8 cellular contexts compared by ENCODE assay signal in genomic region chr17:3635474-3636153, GRCh38. TPM values are rescaled to one million over a fixed set of nuclear protein-coding genes. Genes with fewer than 3 reads are reported as not detected.
A peak's percentile ranks its signal among the peaks of the same experiment; 100 is the strongest.
DNase-seq lines count a peak whose midpoint lies in the region; FAIRE-seq and TF ChIP-seq lines count a peak whose summit lies in the region.

No MANE protein-coding gene starts in this region.

- no peaks in the 10 kb centered on the region for H3K27me3 Mint-ChIP-seq in activated CD4-positive, alpha-beta T cell treated with anti-CD3 and anti-CD28 coated beads, Interleukin-2, amount 10 ng/mL, durations not matched to agents 7 days and 5 days

- H3K27ac ChIP-seq in SK-N-SH (ENCODE audit: low read depth in 2 of 2, low read length in 1 of 2) (peak overlapping the region; percentile 44 to 97; a peak in 2 of 4 replicates), parathyroid adenoma (peak overlapping the region; percentile 88)

- no peak for TF ChIP-seq CTCF in SK-N-SH (IDR thresholded peaks at IDR 0.05)
- no peak for TF ChIP-seq CTCF in fibroblast of pulmonary artery (IDR thresholded peaks at IDR 0.05; ENCODE audit: low read length, missing control alignments)
- no peak for TF ChIP-seq CTCF in parathyroid adenoma (IDR thresholded peaks at IDR 0.05)
- TF ChIP-seq CTCF in D721Med (IDR thresholded peaks at IDR 0.05; ENCODE audit: insufficient read depth, missing control alignments), result no peak

- H3K4me3 ChIP-seq in SK-N-SH (ENCODE audit: low read depth in 2 of 2, low read length in 1 of 2) (peak overlapping the region; percentile 83 to 94), fibroblast of pulmonary artery (replicated peaks; ENCODE audit: low read depth, low read length) (peak overlapping the region; percentile 85), parathyroid adenoma (ENCODE audit: low read depth, low read length) (peak overlapping the region; percentile 90)

- no peaks in the 10 kb centered on the region for H3F3A ChIP-seq in SK-N-SH (replicated peaks; ENCODE audit: insufficient read depth)

- no peaks in the 10 kb centered on the region for H3K9me2 ChIP-seq in SK-N-SH

- no peaks in the 10 kb centered on the region for H3K9me3 Mint-ChIP-seq in activated CD4-positive, alpha-beta T cell treated with anti-CD3 and anti-CD28 coated beads, Interleukin-2, amount 10 ng/mL, durations not matched to agents 7 days and 5 days

- 52% methylated on average over 16 of the region's 38 CpGs for WGBS in SK-N-SH (ENCODE audit: low lambda C conversion rate)

- peak overlapping the region; percentile 95 for H3K4me2 ChIP-seq in SK-N-SH
- H3K4me2 ChIP-seq in parathyroid adenoma (ENCODE audit: low read length), result peak overlapping the region; percentile 93

- POLR2A ChIA-PET in activated CD4-positive, alpha-beta T cell treated with anti-CD3 and anti-CD28 coated beads, Interleukin-2, amount 10 ng/mL, durations not matched to agents 7 days and 5 days (lab: Charles Lee), result interaction anchor here (0.5 kb wide), 1 partner anchor 77 kb away, joined by 3 read pairs; no protein-coding TSS in a partner anchor
- POLR2A ChIA-PET in SK-N-SH (lab: Yijun Ruan, JAX), result interaction anchor here (0.7 to 1.3 kb wide), 5 partner anchors 8 to 507 kb away, joined by 3 to 10 read pairs (median 4); partner anchors contain the start of genes CYB5D2, TAX1BP3 and ZZEF1

- peaks cover 0 to 4% of the 10 kb centered on the region in 2 experiments; a peak in 1 of 4 replicates for H3K4me1 ChIP-seq in SK-N-SH (ENCODE audit: control insufficient read depth in 1 of 2, insufficient read depth in 2 of 2, low read depth in 1 of 2, low read length in 1 of 2)
- H3K4me1 ChIP-seq in parathyroid adenoma, result peaks cover 5% of the 10 kb centered on the region

- H4K20me1 ChIP-seq in SK-N-SH (ENCODE audit: insufficient read depth), result no peaks in the 10 kb centered on the region

- peak; percentile 20 for DNase-seq in activated CD4-positive, alpha-beta T cell treated with anti-CD3 and anti-CD28 coated beads, Interleukin-2, amount 10 ng/mL, durations not matched to agents 7 days and 5 days
- no peak for DNase-seq in activated CD4-positive, alpha-beta T cell treated with anti-CD3 and anti-CD28 coated beads for 48 hours
- peak; percentile 41 for DNase-seq in SK-N-SH
- no peak for DNase-seq in fibroblast of pulmonary artery (ENCODE audit: low read depth)
- DNase-seq in D721Med (ENCODE audit: insufficient read length, low spot score), result no peak
- no peak for DNase-seq in SKM-1 (lab: John Stamatoyannopoulos, UW; ENCODE audit: unreplicated experiment)
- no peak for DNase-seq in germinal center (ENCODE audit: low spot score)

- CTCF ChIA-PET in activated CD4-positive, alpha-beta T cell treated with anti-CD3 and anti-CD28 coated beads, Interleukin-2, amount 10 ng/mL, durations not matched to agents 7 days and 5 days (lab: Charles Lee), result interaction anchor here (0.7 to 1.4 kb wide), 7 partner anchors 11 to 211 kb away, joined by 3 to 9 read pairs (median 4); no protein-coding TSS in a partner anchor
- CTCF ChIA-PET in SK-N-SH (lab: Yijun Ruan, JAX), result interaction anchor here (1.0 to 1.6 kb wide), 5 partner anchors 9 to 42 kb away, joined by 3 to 5 read pairs (median 3); no protein-coding TSS in a partner anchor

- H3K36me3 Mint-ChIP-seq in activated CD4-positive, alpha-beta T cell treated with anti-CD3 and anti-CD28 coated beads, Interleukin-2, amount 10 ng/mL, durations not matched to agents 7 days and 5 days (ENCODE audit: low read depth), result peaks cover 7% of the 10 kb centered on the region

- no peak for TF ChIP-seq EP300 in SK-N-SH (IDR thresholded peaks at IDR 0.05; ENCODE audit: borderline replicate concordance in 1 of 2, low read depth in 1 of 2, low read length in 1 of 2)

- peak overlapping the region; percentile 94 for H3K9ac ChIP-seq in SK-N-SH
- H3K9ac ChIP-seq in parathyroid adenoma, result peak overlapping the region; percentile 50

- peaks cover 42% of the 10 kb centered on the region for H3K79me2 ChIP-seq in SK-N-SH (ENCODE audit: insufficient read depth)
- H3K79me2 ChIP-seq in parathyroid adenoma, result peaks cover 16% of the 10 kb centered on the region

- H3K36me3 ChIP-seq in SK-N-SH (replicated peaks in 1 of 2; ENCODE audit: control insufficient read depth in 1 of 2, insufficient read depth in 2 of 2, low read length in 1 of 2) (no peaks in the 10 kb centered on the region), parathyroid adenoma (ENCODE audit: control insufficient read depth, insufficient read depth, low read length) (no peaks in the 10 kb centered on the region)

- peak overlapping the region; percentile 89 for H3K4me3 Mint-ChIP-seq in activated CD4-positive, alpha-beta T cell treated with anti-CD3 and anti-CD28 coated beads, Interleukin-2, amount 10 ng/mL, durations not matched to agents 7 days and 5 days

- H3K9me3 ChIP-seq in SK-N-SH (no peaks in the 10 kb centered on the region), parathyroid adenoma (ENCODE audit: control insufficient read depth, low read length) (no peaks in the 10 kb centered on the region)

- H3K27ac Mint-ChIP-seq in activated CD4-positive, alpha-beta T cell treated with anti-CD3 and anti-CD28 coated beads, Interleukin-2, amount 10 ng/mL, durations not matched to agents 7 days and 5 days, result peak overlapping the region; percentile 79

- no peaks in the 10 kb centered on the region for H3K27me3 ChIP-seq in SK-N-SH (ENCODE audit: insufficient read depth)
- no peaks in the 10 kb centered on the region for H3K27me3 ChIP-seq in parathyroid adenoma (ENCODE audit: control insufficient read depth, insufficient read depth, low read length)

- H3K4me1 Mint-ChIP-seq in activated CD4-positive, alpha-beta T cell treated with anti-CD3 and anti-CD28 coated beads, Interleukin-2, amount 10 ng/mL, durations not matched to agents 7 days and 5 days, result peaks cover 47% of the 10 kb centered on the region

- TF ChIP-seq RAD21 in SK-N-SH (IDR thresholded peaks at IDR 0.05; ENCODE audit: low read length), result no peak

- no peak for FAIRE-seq in D721Med (lab: Jason Lieb, UNC)

- H2AFZ ChIP-seq in SK-N-SH (ENCODE audit: low read depth), result peak overlapping the region; percentile 95
- peak overlapping the region; percentile 83 for H2AFZ ChIP-seq in parathyroid adenoma

TF ChIP-seq in SK-N-SH, 30 proteins besides CTCF, POLR2A, EP300 and RAD21:
- TF ChIP-seq CHD2 (IDR thresholded peaks at IDR 0.05; ENCODE audit: low read length, partially characterized antibody) (no peak), FOXJ3 (CRISPR knock-in tag; IDR thresholded peaks at IDR 0.05) (no peak)

RNA-seq across cellular contexts. Expression of gene SHPK, which starts 0.4 kb away (rescaled TPM):
- 10 to 100 TPM; 11.5 to 12.3 TPM for total RNA-seq in activated CD4-positive, alpha-beta T cell treated with anti-CD3 and anti-CD28 coated beads, Interleukin-2, amount 10 ng/mL, durations not matched to agents 7 days and 5 days
- polyA plus RNA-seq in SK-N-SH (2012; rRNA removed), result 9.0 and 9.7 TPM in 2 replicates
- polyA plus RNA-seq in SK-N-SH (2012; cell fraction: cytosol; rRNA removed), result 4.5 and 6.7 TPM in 2 replicates
- polyA plus RNA-seq in SK-N-SH (2012; cell fraction: nucleus; rRNA removed), result 12.3 and 16.1 TPM in 2 replicates

RNA-seq across cellular contexts. Expression of gene CTNS, which starts 0.9 kb away (rescaled TPM):
- total RNA-seq in activated CD4-positive, alpha-beta T cell treated with anti-CD3 and anti-CD28 coated beads, Interleukin-2, amount 10 ng/mL, durations not matched to agents 7 days and 5 days, result 10 to 100 TPM; 10.3 TPM
- polyA plus RNA-seq in SK-N-SH (2012; rRNA removed), result 6.7 and 8.2 TPM in 2 replicates
- polyA plus RNA-seq in SK-N-SH (2012; cell fraction: cytosol; rRNA removed), result 5.1 and 5.8 TPM in 2 replicates
- polyA plus RNA-seq in SK-N-SH (2012; cell fraction: nucleus; rRNA removed), result 14.5 and 17.2 TPM in 2 replicates

RNA-seq across cellular contexts. Expression of gene TRPV1, which starts 26.4 kb away (rescaled TPM):
- total RNA-seq in activated CD4-positive, alpha-beta T cell treated with anti-CD3 and anti-CD28 coated beads, Interleukin-2, amount 10 ng/mL, durations not matched to agents 7 days and 5 days, result 1 to 10 TPM; 3.1 to 4.3 TPM
- 2.5 and 3.0 TPM in 2 replicates for polyA plus RNA-seq in SK-N-SH (2012; rRNA removed)
- polyA plus RNA-seq in SK-N-SH (2012; cell fraction: cytosol; rRNA removed), result 0.91 and 1.6 TPM in 2 replicates
- polyA plus RNA-seq in SK-N-SH (2012; cell fraction: nucleus; rRNA removed), result 12.8 and 17.6 TPM in 2 replicates

RNA-seq across cellular contexts. Expression of gene TAX1BP3, which starts 32.8 kb away (rescaled TPM):
- total RNA-seq in activated CD4-positive, alpha-beta T cell treated with anti-CD3 and anti-CD28 coated beads, Interleukin-2, amount 10 ng/mL, durations not matched to agents 7 days and 5 days, result 10 to 100 TPM; 17.4 to 18.4 TPM
- 165 and 192 TPM in 2 replicates for polyA plus RNA-seq in SK-N-SH (2012; rRNA removed)
- polyA plus RNA-seq in SK-N-SH (2012; cell fraction: cytosol; rRNA removed), result 129 and 173 TPM in 2 replicates
- polyA plus RNA-seq in SK-N-SH (2012; cell fraction: nucleus; rRNA removed), result 92.2 and 93.2 TPM in 2 replicates

RNA-seq across cellular contexts. Expression of gene EMC6, which starts 33.0 kb away (rescaled TPM):
- 10 to 100 TPM; 34.8 to 37.3 TPM for total RNA-seq in activated CD4-positive, alpha-beta T cell treated with anti-CD3 and anti-CD28 coated beads, Interleukin-2, amount 10 ng/mL, durations not matched to agents 7 days and 5 days
- polyA plus RNA-seq in SK-N-SH (2012; rRNA removed), result 56.6 and 64.4 TPM in 2 replicates
- polyA plus RNA-seq in SK-N-SH (2012; cell fraction: cytosol; rRNA removed), result 37.8 and 55.1 TPM in 2 replicates
- 20.0 and 20.1 TPM in 2 replicates for polyA plus RNA-seq in SK-N-SH (2012; cell fraction: nucleus; rRNA removed)

Comparison
In these comparisons a context has a peak if more than half of its experiments do, and no peak if none do; other contexts are left out.
1. DNase-seq: peak in activated CD4-positive, alpha-beta T cell treated with anti-CD3 and anti-CD28 coated beads, Interleukin-2, amount 10 ng/mL, durations not matched to agents 7 days and 5 days (single experiment) and SK-N-SH (single experiment); none in activated CD4-positive, alpha-beta T cell treated with anti-CD3 and anti-CD28 coated beads for 48 hours (single experiment), fibroblast of pulmonary artery (single experiment), D721Med (single experiment), SKM-1 (single experiment) and germinal center (single experiment).
2. Peak in every context shown above with its lines, with median percentiles within 50 percentile points of each other: H3K4me3 ChIP-seq.